In genomic region chr12:31752450-31752849, GRCh38 we compare ENCODE assay signal across 14 cellular contexts. TPM values are rescaled to one million over a fixed set of nuclear protein-coding genes. Genes with fewer than 3 reads are reported as not detected.
DNase-seq lines count a peak whose midpoint lies in the region; ATAC-seq and TF ChIP-seq lines count a peak whose summit lies in the region.
"Had no signal": no experiment of that assay in that cellular context is flagged by ENCODE, and none has a peak within 500 bp of the region (broad histone marks: within the 10 kb centered on the region; RNA-seq: fewer than 3 reads in every experiment).

No MANE protein-coding gene starts in this region.

- H3K27me3 ChIP-seq in BLaER1 treated with 17β-estradiol and CSF1 and Interleukin-3, amounts not matched to agents 10 nM and 100 nM = no peaks in the 10 kb centered on the region
- H3K27me3 ChIP-seq in GM23338 (ENCODE audit: insufficient read depth) (no peaks in the 10 kb centered on the region), SU-DHL-6 (ENCODE audit: low read length) (no peaks in the 10 kb centered on the region), transverse colon (no peaks in the 10 kb centered on the region)
- H3K27me3 ChIP-seq: SJSA1 had no signal

- H3K9me3 ChIP-seq in BLaER1 treated with 17β-estradiol and CSF1 and Interleukin-3, amounts not matched to agents 10 nM and 100 nM (replicated peaks in 1 of 11) = peaks cover 16 to 75% (median 47%) of the 10 kb centered on the region in 11 experiments
- H3K9me3 ChIP-seq in SU-DHL-6 (ENCODE audit: insufficient read depth, low read length) (no peaks in the 10 kb centered on the region), transverse colon (peaks cover 0 to 4% of the 10 kb centered on the region in 2 donors)

- H3K4me1 Mint-ChIP-seq in GM23338 = peaks cover 29% of the 10 kb centered on the region

- H3K9me2 ChIP-seq in GM23338 (ENCODE audit: insufficient read depth) = no peaks in the 10 kb centered on the region
- no peaks in the 10 kb centered on the region for H3K9me2 ChIP-seq in SU-DHL-6 (replicated peaks; ENCODE audit: insufficient read depth, low read length)

- no peak for TF ChIP-seq POLR2A in transverse colon (IDR thresholded peaks at IDR 0.05)

- H3K27ac Mint-ChIP-seq in GM23338 = no peak overlapping the region; the same call in 1 of the 2 replicates

- H3K36me3 ChIP-seq in BLaER1 treated with 17β-estradiol and CSF1 and Interleukin-3, amounts not matched to agents 10 nM and 100 nM = peaks cover 0 to 25% (median 0%) of the 10 kb centered on the region in 11 experiments; a peak in 6 of 22 replicates
- H3K36me3 ChIP-seq in GM23338 (ENCODE audit: insufficient read depth) = no peaks in the 10 kb centered on the region
- no peaks in the 10 kb centered on the region for H3K36me3 ChIP-seq in SU-DHL-6 (ENCODE audit: low read length)
- no peaks in the 10 kb centered on the region for H3K36me3 ChIP-seq in transverse colon
- H3K36me3 ChIP-seq: SJSA1 had no signal

- TF ChIP-seq CTCF in GM23338 (conservative IDR thresholded peaks at IDR 0.05; ENCODE audit: low read depth in 2 of 2) (no peak), SU-DHL-6 (IDR thresholded peaks at IDR 0.05; ENCODE audit: insufficient read depth, low read length, poor library complexity, severe bottlenecking) (no peak), transverse colon (IDR thresholded peaks at IDR 0.05) (no peak)

- H4K20me1 ChIP-seq in BLaER1 treated with 17β-estradiol and CSF1 and Interleukin-3, amounts not matched to agents 10 nM and 100 nM = no peaks in the 10 kb centered on the region
- H4K20me1 ChIP-seq in GM23338 (replicated peaks; ENCODE audit: insufficient read depth) (no peaks in the 10 kb centered on the region), SU-DHL-6 (ENCODE audit: low read depth, low read length) (no peaks in the 10 kb centered on the region)

- peaks cover 16% of the 10 kb centered on the region for H3K27me3 Mint-ChIP-seq in GM23338 (ENCODE audit: insufficient read depth, low read depth, poor library complexity)
- H3K27me3 Mint-ChIP-seq: stimulated activated naive CD8-positive, alpha-beta T cell treated with anti-CD3 and anti-CD28 coated beads, Interleukin-15, amount 100 ng/mL, for 72 hours had no signal

- no peaks in the 10 kb centered on the region for H3K79me2 ChIP-seq in GM23338 (replicated peaks; ENCODE audit: insufficient read depth)
- no peaks in the 10 kb centered on the region for H3K79me2 ChIP-seq in SU-DHL-6 (ENCODE audit: insufficient read depth, low read length)

- H3K27ac ChIP-seq in BLaER1 treated with 17β-estradiol and CSF1 and Interleukin-3, amounts not matched to agents 10 nM and 100 nM = peak overlapping the region; percentile 39 to 98 (median 93); a peak in 21 of 22 replicates
- no peak overlapping the region for H3K27ac ChIP-seq in GM23338 (ENCODE audit: low read depth)
- no peak overlapping the region for H3K27ac ChIP-seq in SU-DHL-6 (ENCODE audit: low read depth, low read length)
- no peak overlapping the region for H3K27ac ChIP-seq in transverse colon
- H3K27ac ChIP-seq: SJSA1, VCaP had no signal

- 79 to 86% methylated on average over 4 of the region's 4 CpGs for WGBS in transverse colon (ENCODE audit: low coverage in 1 of 2), 2 donors

- peak overlapping the region in 7 of 11 experiments; percentile 6 to 68 (median 44); a peak in 10 of 22 replicates for H3K9ac ChIP-seq in BLaER1 treated with 17β-estradiol and CSF1 and Interleukin-3, amounts not matched to agents 10 nM and 100 nM
- peak overlapping the region; percentile 8; the same call in 1 of the 2 replicates for H3K9ac ChIP-seq in SU-DHL-6 (ENCODE audit: low read length)

- peak overlapping the region; percentile 25 to 70 (median 54); a peak in 21 of 22 replicates for H3K4me2 ChIP-seq in BLaER1 treated with 17β-estradiol and CSF1 and Interleukin-3, amounts not matched to agents 10 nM and 100 nM
- H3K4me2 ChIP-seq in GM23338 (no peak overlapping the region), SU-DHL-6 (ENCODE audit: low read depth, low read length, poor library complexity, severe bottlenecking) (peak overlapping the region; percentile 20)

- H2AFZ ChIP-seq in GM23338 (no peak overlapping the region; the same call in 1 of the 2 replicates), SU-DHL-6 (ENCODE audit: low read depth, low read length, severe bottlenecking) (peak overlapping the region; percentile 30)

- TF ChIP-seq EP300 in transverse colon (IDR thresholded peaks at IDR 0.05; ENCODE audit: low read depth) = no peak

- peaks cover 20% of the 10 kb centered on the region for H3K36me3 Mint-ChIP-seq in GM23338 (ENCODE audit: low read depth)

- peak overlapping the region in 3 of 10 experiments; percentile 0 to 20 (median 19); a peak in 1 of 20 replicates for H3K4me3 ChIP-seq in BLaER1 treated with 17β-estradiol and CSF1 and Interleukin-3, amounts not matched to agents 10 nM and 100 nM
- no peak overlapping the region for H3K4me3 ChIP-seq in GM23338
- H3K4me3 ChIP-seq in SU-DHL-6 (ENCODE audit: insufficient read depth, low read length, poor library complexity, severe bottlenecking) = no peak overlapping the region
- no peak overlapping the region for H3K4me3 ChIP-seq in transverse colon
- H3K4me3 ChIP-seq: SJSA1 had no signal

- intact Hi-C loops in transverse colon (cut with DNase I; ENCODE audit: low total_unique reads) = no loop called here

- H3K4me3 Mint-ChIP-seq in GM23338 = no peak overlapping the region
- H3K4me3 Mint-ChIP-seq: stimulated activated naive CD8-positive, alpha-beta T cell treated with anti-CD3 and anti-CD28 coated beads, Interleukin-15, amount 100 ng/mL, for 72 hours had no signal

- no peaks in the 10 kb centered on the region for H3F3A ChIP-seq in GM23338 (replicated peaks; ENCODE audit: low read depth)
- H3F3A ChIP-seq in SU-DHL-6 (ENCODE audit: insufficient read depth) = peaks cover 19% of the 10 kb centered on the region; the same call in 1 of the 2 replicates

- ATAC-seq in GM23338 = no peak
- no peak for ATAC-seq in GM18502 (IDR thresholded peaks at IDR 0.05; ENCODE audit: poor library complexity, unreplicated experiment)
- no peak for ATAC-seq in HG03520 (IDR thresholded peaks at IDR 0.05; ENCODE audit: unreplicated experiment)
- ATAC-seq: stimulated activated naive CD8-positive, alpha-beta T cell treated with anti-CD3 and anti-CD28 coated beads, Interleukin-15, amount 100 ng/mL, for 72 hours had no signal

- peak; percentile 12 for DNase-seq in GM23338 (ENCODE audit: low spot score)
- DNase-seq in mesenteric fat pad (ENCODE audit: low spot score) = peak; percentile 8
- DNase-seq in transverse colon = no peak
- no peak for DNase-seq in NCI-H748 (lab: John Stamatoyannopoulos, UW; ENCODE audit: unreplicated experiment)
- DNase-seq: GDM1; NCI-H1105; NCI-H510A treated with DMSO at 0.1 percent for 48 hours; stimulated activated naive CD8-positive, alpha-beta T cell treated with anti-CD3 and anti-CD28 coated beads, Interleukin-15, amount 100 ng/mL, for 72 hours had no signal

- in situ Hi-C loops in transverse colon (cut with MboI; ENCODE audit: low pct_ligation_motif_present in 1 of 4, low pct_unique_long_range_greater_than_20kb in 1 of 4, low sequenced_read_pairs in 3 of 4) = no loop called here

- H3K9me3 Mint-ChIP-seq in GM23338 = peaks cover 12% of the 10 kb centered on the region; the same call in 2 of the 3 replicates
- H3K9me3 Mint-ChIP-seq: stimulated activated naive CD8-positive, alpha-beta T cell treated with anti-CD3 and anti-CD28 coated beads, Interleukin-15, amount 100 ng/mL, for 72 hours had no signal

- H3K4me1 ChIP-seq in BLaER1 treated with 17β-estradiol and CSF1 and Interleukin-3, amounts not matched to agents 10 nM and 100 nM = peaks cover 7 to 84% (median 21%) of the 10 kb centered on the region in 10 experiments
- peaks cover 22% of the 10 kb centered on the region; the same call in 1 of the 2 replicates for H3K4me1 ChIP-seq in GM23338 (ENCODE audit: insufficient read depth)
- peaks cover 0 to 14% (median 8%) of the 10 kb centered on the region in 4 donors for H3K4me1 ChIP-seq in transverse colon

TF ChIP-seq in GM23338, 12 proteins besides CTCF, POLR2A, EP300 and RAD21:
- TF ChIP-seq ZNF114 (CRISPR knock-in tag; IDR thresholded peaks at IDR 0.05) = no peak
- no peak for TF ChIP-seq EZH2 (IDR thresholded peaks at IDR 0.05; ENCODE audit: low read depth, unreplicated experiment)
- TF ChIP-seq CREB1 (CRISPR knock-in tag; IDR thresholded peaks at IDR 0.05; ENCODE audit: low read depth) = no peak
- TF ChIP-seq, protein P1, sequence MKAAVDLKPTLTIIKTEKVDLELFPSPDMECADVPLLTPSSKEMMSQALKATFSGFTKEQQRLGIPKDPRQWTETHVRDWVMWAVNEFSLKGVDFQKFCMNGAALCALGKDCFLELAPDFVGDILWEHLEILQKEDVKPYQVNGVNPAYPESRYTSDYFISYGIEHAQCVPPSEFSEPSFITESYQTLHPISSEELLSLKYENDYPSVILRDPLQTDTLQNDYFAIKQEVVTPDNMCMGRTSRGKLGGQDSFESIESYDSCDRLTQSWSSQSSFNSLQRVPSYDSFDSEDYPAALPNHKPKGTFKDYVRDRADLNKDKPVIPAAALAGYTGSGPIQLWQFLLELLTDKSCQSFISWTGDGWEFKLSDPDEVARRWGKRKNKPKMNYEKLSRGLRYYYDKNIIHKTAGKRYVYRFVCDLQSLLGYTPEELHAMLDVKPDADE (IDR thresholded peaks at IDR 0.05) = no peak

RNA-seq across cellular contexts. Expression of gene AMN1, which starts 23.6 kb away (rescaled TPM):
- total RNA-seq in GM23338 (2014; rRNA removed; shearing (Covaris generic)) = 12.3 and 12.6 TPM in 2 replicates
- polyA plus RNA-seq in GM23338 (2016; fragmentation: Nextera tagmentation; extraction: Ambion mirVana) = 14.1 and 17.7 TPM in 2 replicates
- total RNA-seq in mesenteric fat pad (8.2 TPM), transverse colon (10 to 100 TPM in 1 of 4 donors, 1 to 10 TPM in 2, not detected in 1; 5.7 to 10.5 (median 8.7) TPM)

Comparison
In these comparisons a context has a peak if more than half of its experiments do, and no peak if none do; other contexts are left out.
1. H3K27ac ChIP-seq: peak in BLaER1 treated with 17β-estradiol and CSF1 and Interleukin-3, amounts not matched to agents 10 nM and 100 nM (11 of 11); none in GM23338 (single experiment), SU-DHL-6 (single experiment) and transverse colon (0 of 4).
2. DNase-seq: peak in GM23338 (single experiment) and mesenteric fat pad (single experiment); none in transverse colon (single experiment) and NCI-H748 (single experiment).